In the genomic region with DNA sequence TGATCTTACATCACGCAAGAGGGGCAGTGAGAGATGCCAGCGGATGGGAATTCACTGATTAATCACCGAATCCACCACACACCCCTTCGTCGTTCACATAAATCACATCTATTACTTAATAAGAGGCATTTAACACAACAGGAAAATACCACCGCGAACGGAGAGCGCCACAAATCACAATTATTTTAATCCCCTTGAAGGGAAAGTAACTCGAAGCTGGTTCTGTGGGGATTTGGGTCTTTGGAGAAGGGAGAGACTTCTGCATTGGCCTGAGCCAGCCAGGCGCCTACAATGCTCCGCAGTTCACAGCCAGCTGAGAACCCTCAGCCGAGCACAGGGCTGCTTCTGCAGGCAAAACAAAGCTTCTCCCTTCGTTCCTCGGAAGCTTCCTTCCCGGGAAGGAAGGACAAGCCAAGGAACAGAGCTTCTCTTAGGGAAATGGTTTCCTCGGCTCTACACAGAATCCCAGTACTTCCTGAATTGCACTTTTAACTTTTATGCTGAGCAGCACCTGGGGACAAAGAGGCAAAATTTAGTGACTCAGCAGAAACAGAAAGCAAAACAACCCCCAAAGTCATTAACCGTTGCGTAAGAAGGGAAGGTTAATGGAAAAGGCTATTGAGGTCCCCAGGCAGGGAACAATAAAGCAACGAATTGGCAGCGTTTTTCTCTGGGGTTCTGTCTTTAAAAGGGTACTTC, we compare ENCODE assay signal across 8 cellular contexts. TPM values are rescaled to one million over a fixed set of nuclear protein-coding genes. Genes with fewer than 3 reads are reported as not detected.
DNase-seq lines count a peak whose midpoint lies in the region; ATAC-seq and TF ChIP-seq lines count a peak whose summit lies in the region.

A gene (minus strand): TSS at position 1 of the 699 bp plus-strand sequence. CDS start 287 bp downstream, outside the sequence.

- peak within 1 kb of the TSS; percentile 23 to 47 for H3K9ac ChIP-seq in stomach smooth muscle (ENCODE audit: low read length in 2 of 2)

- peaks cover 8% of the 10 kb centered on the region for H3K4me1 Mint-ChIP-seq in Calu3 (ENCODE audit: low read depth, unreplicated experiment)

- TF ChIP-seq CTCF in Calu3 (IDR thresholded peaks at IDR 0.05; ENCODE audit: unreplicated experiment) = no peak
- TF ChIP-seq CTCF in kidney epithelial cell (IDR thresholded peaks at IDR 0.05; ENCODE audit: insufficient read depth, low read length, poor library complexity, severe bottlenecking) = no peak

- H3K27ac Mint-ChIP-seq in Calu3 (ENCODE audit: unreplicated experiment) = peak within 1 kb of the TSS; percentile 11

- H3K4me3 Mint-ChIP-seq in Calu3 (ENCODE audit: low read depth, unreplicated experiment) = peak within 1 kb of the TSS; percentile 87

- no peaks in the 10 kb centered on the region for H3K27me3 Mint-ChIP-seq in Calu3 (ENCODE audit: unreplicated experiment)

- intact Hi-C loops in Calu3 (cut with micrococcal nuclease; ENCODE audit: unreplicated experiment) = loop anchor here (10.0 kb wide), 1 partner anchor 186 kb away; no protein-coding TSS in a partner anchor

- H3K9me3 Mint-ChIP-seq in Calu3 (ENCODE audit: low read depth, unreplicated experiment) = no peaks in the 10 kb centered on the region

- no peaks in the 10 kb centered on the region for H3K27me3 ChIP-seq in kidney epithelial cell (ENCODE audit: control insufficient read depth, insufficient read depth, low read length)
- H3K27me3 ChIP-seq in stomach smooth muscle (ENCODE audit: control insufficient read depth in 1 of 2, insufficient read depth in 2 of 2, low read length in 2 of 2) = peaks cover 4 to 6% of the 10 kb centered on the region in 2 donors

- CTCF ChIA-PET in Calu3 (lab: Charles Lee) = interaction anchor here (0.9 to 1.6 kb wide), 3 partner anchors 8 to 473 kb away, joined by 3 to 5 read pairs (median 4); no protein-coding TSS in a partner anchor

- H3K27ac ChIP-seq in caudate nucleus (ENCODE audit: low read depth, low read length) = peak within 1 kb of the TSS; percentile 97
- no peak within 1 kb of the TSS for H3K27ac ChIP-seq in stomach smooth muscle (ENCODE audit: low read length)

- no peaks in the 10 kb centered on the region for H3K9me3 ChIP-seq in stomach smooth muscle (ENCODE audit: control insufficient read depth in 2 of 2, low read length in 2 of 2)

- H3K4me3 ChIP-seq in kidney epithelial cell (ENCODE audit: low read depth, low read length) = peak within 1 kb of the TSS; percentile 61
- peak within 1 kb of the TSS; percentile 66 to 76 for H3K4me3 ChIP-seq in stomach smooth muscle (ENCODE audit: low read length in 2 of 2)

- DNase-seq in Calu3 (peak; percentile 18), NCI-H1048 (lab: John Stamatoyannopoulos, UW) (peak; percentile 40), caudate nucleus (lab: John Stamatoyannopoulos, UW) (peak in 50 of 61 donors; percentile 3 to 86 (median 54)), kidney epithelial cell (ENCODE audit: low read depth) (no peak)

- peaks cover 4% of the 10 kb centered on the region for H3K4me1 ChIP-seq in stomach smooth muscle (ENCODE audit: control insufficient read depth, insufficient read depth, low read length)

- peaks cover 18% of the 10 kb centered on the region for H3K36me3 Mint-ChIP-seq in Calu3 (ENCODE audit: insufficient read depth, unreplicated experiment)

- no peaks in the 10 kb centered on the region for H3K36me3 ChIP-seq in kidney epithelial cell (ENCODE audit: control insufficient read depth, insufficient read depth, low read length)
- H3K36me3 ChIP-seq in stomach smooth muscle (ENCODE audit: control insufficient read depth in 2 of 2, insufficient read depth in 2 of 2, low read length in 2 of 2) = no peaks in the 10 kb centered on the region

- ATAC-seq in GM19467 (IDR thresholded peaks at IDR 0.05; ENCODE audit: unreplicated experiment) = peak; percentile 66
- ATAC-seq in HG03135 (IDR thresholded peaks at IDR 0.05; ENCODE audit: unreplicated experiment) = no peak
- no peak for ATAC-seq in HG03469 (IDR thresholded peaks at IDR 0.05; ENCODE audit: unreplicated experiment)

- BruUV-seq in Calu3 (replicated peaks; lab: Mats Ljungman, UMichigan) = no TSS peak

RNA-seq across cellular contexts. Expression of the gene that starts here (rescaled TPM):
- total RNA-seq in Calu3 (2022) (0.05 and 0.21 TPM in 2 replicates), kidney epithelial cell (0.34 and 0.38 TPM in 2 replicates)

Comparison
In these comparisons a context has a peak if more than half of its experiments do, and no peak if none do; other contexts are left out.
1. Peak in DNase-seq in Calu3; RNA of the gene not detected or under 1 TPM.